Comparison of ENCODE assay signal across 8 cellular contexts in the genomic region with DNA sequence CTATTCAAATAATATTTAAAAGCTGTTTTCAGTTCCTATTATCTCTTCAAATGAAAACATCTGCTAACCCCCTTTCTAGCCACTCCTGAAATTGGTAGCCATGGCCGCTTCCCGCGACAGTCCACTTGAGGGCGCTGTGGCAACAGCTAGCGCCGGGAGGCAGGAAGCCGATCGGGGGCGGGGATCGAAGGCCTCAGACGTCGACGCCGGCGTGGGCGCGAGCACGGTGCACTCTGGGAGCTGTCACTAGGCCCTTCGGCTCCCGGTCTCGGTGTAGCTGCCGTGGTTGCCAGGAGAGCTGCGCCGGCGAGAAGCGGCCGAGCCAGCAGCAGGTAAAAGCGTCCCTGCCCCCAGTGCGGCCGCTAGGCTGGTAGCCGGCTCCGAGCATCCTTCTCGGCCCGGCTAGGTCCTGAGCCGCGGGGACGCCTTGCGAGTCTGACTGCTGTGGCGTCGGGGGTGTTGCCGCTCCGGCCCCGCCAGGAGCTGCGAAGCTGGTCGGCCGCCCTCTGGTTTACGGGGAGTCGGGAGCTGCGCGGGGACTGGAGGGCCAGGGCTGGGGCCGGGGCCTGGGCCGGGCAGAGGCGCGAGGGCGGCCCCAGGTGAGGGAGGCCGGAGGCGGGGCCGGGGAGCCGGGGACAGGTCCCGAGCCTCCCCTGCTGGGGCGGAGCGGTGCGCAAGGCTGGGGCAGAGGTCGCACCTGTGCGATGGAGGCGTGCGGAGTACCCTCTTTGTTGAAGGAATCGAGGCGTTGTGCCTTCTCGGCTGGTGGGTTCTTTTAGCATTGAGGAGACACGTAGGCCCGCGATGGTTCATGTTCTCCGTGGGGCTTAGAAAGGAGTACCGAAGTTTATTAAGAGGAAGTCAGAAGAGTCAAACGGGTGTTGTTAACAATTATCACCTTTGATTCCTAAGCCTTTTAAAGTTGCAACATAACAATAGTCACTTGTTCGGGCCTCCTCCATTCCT. TPM values are rescaled to one million over a fixed set of nuclear protein-coding genes. Genes with fewer than 3 reads are reported as not detected.
DNase-seq lines count a peak whose midpoint lies in the region; ATAC-seq and TF ChIP-seq lines count a peak whose summit lies in the region.

A gene with protein sequence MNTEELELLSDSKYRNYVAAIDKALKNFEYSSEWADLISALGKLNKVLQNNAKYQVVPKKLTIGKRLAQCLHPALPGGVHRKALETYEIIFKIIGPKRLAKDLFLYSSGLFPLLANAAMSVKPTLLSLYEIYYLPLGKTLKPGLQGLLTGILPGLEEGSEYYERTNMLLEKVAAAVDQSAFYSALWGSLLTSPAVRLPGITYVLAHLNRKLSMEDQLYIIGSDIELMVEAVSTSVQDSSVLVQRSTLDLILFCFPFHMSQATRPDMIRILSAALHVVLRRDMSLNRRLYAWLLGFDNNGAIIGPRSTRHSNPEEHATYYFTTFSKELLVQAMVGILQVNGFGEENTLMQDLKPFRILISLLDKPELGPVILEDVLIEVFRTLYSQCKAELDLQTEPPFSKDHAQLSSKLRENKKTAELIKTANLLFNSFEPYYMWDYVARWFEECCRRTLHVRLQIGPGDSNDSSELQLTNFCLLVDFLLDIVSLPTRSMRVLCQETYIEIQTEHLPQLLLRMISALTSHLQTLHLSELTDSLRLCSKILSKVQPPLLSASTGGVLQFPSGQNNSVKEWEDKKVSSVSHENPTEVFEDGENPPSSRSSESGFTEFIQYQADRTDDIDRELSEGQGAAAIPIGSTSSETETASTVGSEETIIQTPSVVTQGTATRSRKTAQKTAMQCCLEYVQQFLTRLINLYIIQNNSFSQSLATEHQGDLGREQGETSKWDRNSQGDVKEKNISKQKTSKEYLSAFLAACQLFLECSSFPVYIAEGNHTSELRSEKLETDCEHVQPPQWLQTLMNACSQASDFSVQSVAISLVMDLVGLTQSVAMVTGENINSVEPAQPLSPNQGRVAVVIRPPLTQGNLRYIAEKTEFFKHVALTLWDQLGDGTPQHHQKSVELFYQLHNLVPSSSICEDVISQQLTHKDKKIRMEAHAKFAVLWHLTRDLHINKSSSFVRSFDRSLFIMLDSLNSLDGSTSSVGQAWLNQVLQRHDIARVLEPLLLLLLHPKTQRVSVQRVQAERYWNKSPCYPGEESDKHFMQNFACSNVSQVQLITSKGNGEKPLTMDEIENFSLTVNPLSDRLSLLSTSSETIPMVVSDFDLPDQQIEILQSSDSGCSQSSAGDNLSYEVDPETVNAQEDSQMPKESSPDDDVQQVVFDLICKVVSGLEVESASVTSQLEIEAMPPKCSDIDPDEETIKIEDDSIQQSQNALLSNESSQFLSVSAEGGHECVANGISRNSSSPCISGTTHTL (N-terminal part only) (plus strand): TSS at position 224 of the 966 bp plus-strand sequence. CDS start 29,307 bp downstream, outside the sequence.

- peaks cover 2% of the 10 kb centered on the region in 2 donors for H3K36me3 Mint-ChIP-seq in CD14-positive monocyte
- no peaks in the 10 kb centered on the region for H3K36me3 Mint-ChIP-seq in activated CD4-positive, alpha-beta T cell treated with anti-CD3 and anti-CD28 coated beads, Interleukin-2, amount 10 ng/mL, durations not matched to agents 7 days and 5 days (ENCODE audit: low read depth)

- peaks cover 0 to 2% (median 0%) of the 10 kb centered on the region in 7 donors for H3K9me3 Mint-ChIP-seq in CD14-positive monocyte
- H3K9me3 Mint-ChIP-seq in activated CD4-positive, alpha-beta T cell treated with anti-CD3 and anti-CD28 coated beads, Interleukin-2, amount 10 ng/mL, durations not matched to agents 7 days and 5 days = no peaks in the 10 kb centered on the region

- peaks cover 0 to 2% (median 0%) of the 10 kb centered on the region in 3 donors for H3K27me3 Mint-ChIP-seq in CD14-positive monocyte (ENCODE audit: low read depth in 3 of 3)
- no peaks in the 10 kb centered on the region for H3K27me3 Mint-ChIP-seq in activated CD4-positive, alpha-beta T cell treated with anti-CD3 and anti-CD28 coated beads, Interleukin-2, amount 10 ng/mL, durations not matched to agents 7 days and 5 days

- intact Hi-C loops in CD14-positive monocyte (cut with micrococcal nuclease) = loop anchor here (5.0 to 10.0 kb wide), 5 partner anchors 125 to 1160 kb away; a partner anchor contains a TSS

- POLR2A ChIA-PET in activated CD4-positive, alpha-beta T cell treated with anti-CD3 and anti-CD28 coated beads, Interleukin-2, amount 10 ng/mL, durations not matched to agents 7 days and 5 days (lab: Charles Lee) = no interaction called here

- H3K4me3 Mint-ChIP-seq in CD14-positive monocyte = peak within 1 kb of the TSS; percentile 88 to 95
- peak within 1 kb of the TSS; percentile 88 for H3K4me3 Mint-ChIP-seq in activated CD4-positive, alpha-beta T cell treated with anti-CD3 and anti-CD28 coated beads, Interleukin-2, amount 10 ng/mL, durations not matched to agents 7 days and 5 days

- CTCF ChIA-PET in activated CD4-positive, alpha-beta T cell treated with anti-CD3 and anti-CD28 coated beads, Interleukin-2, amount 10 ng/mL, durations not matched to agents 7 days and 5 days (lab: Charles Lee) = interaction anchor here (0.6 to 3.8 kb wide), 29 partner anchors 8 to 1236 kb away, joined by 3 to 59 read pairs (median 5); a partner anchor contains a TSS

- H3K4me1 Mint-ChIP-seq in CD14-positive monocyte = peaks cover 38% of the 10 kb centered on the region
- peaks cover 47% of the 10 kb centered on the region for H3K4me1 Mint-ChIP-seq in activated CD4-positive, alpha-beta T cell treated with anti-CD3 and anti-CD28 coated beads, Interleukin-2, amount 10 ng/mL, durations not matched to agents 7 days and 5 days

- DNase-seq in CD14-positive monocyte (ENCODE audit: low spot score) (peak; percentile 91), NCI-H69 (lab: John Stamatoyannopoulos, UW) (peak; percentile 98), cortex of kidney (lab: John Stamatoyannopoulos, UW) (peak; percentile 57), left kidney (ENCODE audit: low read depth, low spot score) (peak; percentile 98)
- peak; percentile 96 for DNase-seq in activated CD4-positive, alpha-beta T cell treated with anti-CD3 and anti-CD28 coated beads, Interleukin-2, amount 10 ng/mL, durations not matched to agents 7 days and 5 days
- peak; percentile 98 to 99 for DNase-seq in stimulated activated CD4-positive, alpha-beta T cell treated with anti-CD3 and anti-CD28 coated beads, Interleukin-2, amount 100 ng/mL, for 24 hours

- ATAC-seq in GM19351 (IDR thresholded peaks at IDR 0.05; ENCODE audit: unreplicated experiment) (peak; percentile 74), HG03521 (IDR thresholded peaks at IDR 0.05; ENCODE audit: unreplicated experiment) (peak; percentile 82)

- H3K27ac Mint-ChIP-seq in CD14-positive monocyte = peak within 1 kb of the TSS; percentile 82 to 94 (median 90)
- peak within 1 kb of the TSS; percentile 88 for H3K27ac Mint-ChIP-seq in activated CD4-positive, alpha-beta T cell treated with anti-CD3 and anti-CD28 coated beads, Interleukin-2, amount 10 ng/mL, durations not matched to agents 7 days and 5 days

- TF ChIP-seq CTCF in CD14-positive monocyte (IDR thresholded peaks at IDR 0.05) = peak; percentile 96

RNA-seq across cellular contexts. Expression of the gene that starts here (rescaled TPM):
- 1 to 10 TPM; 2.1 to 2.5 TPM for polyA plus RNA-seq in CD14-positive monocyte
- 10 to 100 TPM; 15.4 to 18.5 TPM for total RNA-seq in activated CD4-positive, alpha-beta T cell treated with anti-CD3 and anti-CD28 coated beads, Interleukin-2, amount 10 ng/mL, durations not matched to agents 7 days and 5 days

Comparison
In these comparisons a context has a peak if more than half of its experiments do, and no peak if none do; other contexts are left out.
1. Peak in every context shown above with its lines: DNase-seq and ATAC-seq.